Comparison of ENCODE assay signal across 8 cellular contexts in the genomic region with DNA sequence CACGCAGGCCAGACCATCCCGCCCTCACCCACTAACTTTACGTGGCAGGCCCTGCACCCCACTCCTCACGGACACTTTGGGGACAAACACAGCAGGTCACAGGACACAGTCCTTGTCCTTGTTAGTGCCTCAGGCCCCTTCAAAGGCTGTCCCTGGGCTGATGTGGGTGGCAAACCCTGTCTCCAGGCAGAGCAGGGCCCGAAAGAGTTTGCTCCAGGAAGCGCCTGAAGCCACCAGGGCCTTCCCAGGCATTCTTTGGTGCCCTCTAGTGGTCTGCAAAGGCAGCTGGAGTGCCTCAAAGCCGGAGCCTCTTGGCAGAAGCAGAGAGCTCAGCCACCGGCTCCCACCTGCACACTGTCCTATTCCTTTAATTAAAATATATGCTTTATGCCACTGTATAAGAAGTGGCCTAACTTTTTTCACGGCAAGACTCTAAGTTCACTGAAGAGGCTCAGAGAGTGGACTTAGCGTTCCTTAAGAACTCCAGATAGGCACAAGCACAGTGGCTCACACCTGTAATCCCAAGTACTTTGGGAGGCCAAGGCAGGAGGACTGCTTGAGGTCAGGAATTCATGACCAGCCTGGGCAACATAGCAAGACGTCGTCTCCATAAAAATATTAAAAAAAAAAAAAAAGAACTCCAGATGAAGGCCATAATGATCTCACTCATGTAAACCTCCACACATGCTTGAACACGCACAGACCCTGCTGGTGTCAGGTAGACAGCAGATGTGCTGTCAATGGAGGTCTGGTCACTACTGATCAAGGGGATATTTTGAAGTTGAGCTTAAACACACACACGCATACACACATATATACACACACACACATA. TPM values are rescaled to one million over a fixed set of nuclear protein-coding genes. Genes with fewer than 3 reads are reported as not detected.
DNase-seq lines count a peak whose midpoint lies in the region; ATAC-seq and TF ChIP-seq lines count a peak whose summit lies in the region.

No MANE protein-coding gene starts in this region.

- H3K36me3 ChIP-seq in BE2C = peaks cover 36% of the 10 kb centered on the region
- H3K36me3 ChIP-seq in mesendoderm (ENCODE audit: control insufficient read depth, insufficient read depth, low read length) = no peaks in the 10 kb centered on the region

- H3K56ac ChIP-seq in mesendoderm (ENCODE audit: low read length) = peak overlapping the region; percentile 89

- H3K4me1 Mint-ChIP-seq in effector memory CD8-positive, alpha-beta T cell (ENCODE audit: low read depth in 2 of 2) = peaks cover 11 to 19% of the 10 kb centered on the region in 2 donors

- no peak overlapping the region for H2BK120ac ChIP-seq in mesendoderm (ENCODE audit: low read depth, low read length)

- WGBS in mesendoderm (ENCODE audit: extremely low coverage, insufficient coverage, low lambda C conversion rate) = no CpG with 5 or more reads among the region's 14 CpGs

- DNase-seq in BE2C (peak; percentile 83), HCEC 1CT (peak; percentile 86), NCI-H82 treated with DMSO at 0.1 percent for 48 hours (lab: John Stamatoyannopoulos, UW; ENCODE audit: unreplicated experiment) (peak; percentile 8), mesendoderm (peak; percentile 91)
- DNase-seq in activated CD8-positive, alpha-beta memory T cell treated with anti-CD3 and anti-CD28 coated beads for 24 hours = peak; percentile 88
- peak; percentile 80 to 82 (median 82) for DNase-seq in effector memory CD8-positive, alpha-beta T cell
- DNase-seq in stimulated activated CD8-positive, alpha-beta memory T cell treated with anti-CD3 and anti-CD28 coated beads, Interleukin-12 subunit alpha, Interleukin-12 subunit beta, amount 100 ng/mL, for 24 hours (ENCODE audit: extremely low read depth) = peak; percentile 45

- H3K36me3 Mint-ChIP-seq in effector memory CD8-positive, alpha-beta T cell (ENCODE audit: insufficient read depth) = peaks cover 27% of the 10 kb centered on the region

- TF ChIP-seq CTCF in BE2C (IDR thresholded peaks at IDR 0.05; ENCODE audit: low read depth, low read length) = peak; percentile 98

- no peak overlapping the region for H4K8ac ChIP-seq in mesendoderm (ENCODE audit: low read depth, low read length)

- H2BK5ac ChIP-seq in mesendoderm (ENCODE audit: low read length) = no peak overlapping the region

- no peak overlapping the region for H3K4me2 ChIP-seq in mesendoderm (ENCODE audit: low read length)

- no peaks in the 10 kb centered on the region for H3K27me3 ChIP-seq in BE2C
- H3K27me3 ChIP-seq in mesendoderm (ENCODE audit: insufficient read depth, low read length, poor library complexity) = no peaks in the 10 kb centered on the region

- no peak overlapping the region for H2BK15ac ChIP-seq in mesendoderm (replicated peaks; ENCODE audit: low read depth)

- H3K9ac ChIP-seq in mesendoderm (ENCODE audit: low read length) = peak overlapping the region; percentile 57

- H3K4me3 ChIP-seq in BE2C (ENCODE audit: low read depth, low read length) (no peak overlapping the region), mesendoderm (ENCODE audit: low read length) (no peak overlapping the region)

- no peak overlapping the region for H3K18ac ChIP-seq in mesendoderm (ENCODE audit: low read length)

- H2AK5ac ChIP-seq in mesendoderm (ENCODE audit: low read length) = peak overlapping the region; percentile 86

- H3K79me1 ChIP-seq in mesendoderm (ENCODE audit: low read length) = no peaks in the 10 kb centered on the region

- H3K4me3 Mint-ChIP-seq in effector memory CD8-positive, alpha-beta T cell = no peak overlapping the region

- H3K27ac Mint-ChIP-seq in effector memory CD8-positive, alpha-beta T cell = peak overlapping the region in 1 of 2 donors; percentile 79

- no peaks in the 10 kb centered on the region for H3K79me2 ChIP-seq in mesendoderm (ENCODE audit: control insufficient read depth, insufficient read depth, low read length)

- no peaks in the 10 kb centered on the region for H3K9me3 ChIP-seq in BE2C

- no peaks in the 10 kb centered on the region for H3K9me3 Mint-ChIP-seq in effector memory CD8-positive, alpha-beta T cell

- no peak overlapping the region for H4K5ac ChIP-seq in mesendoderm (ENCODE audit: low read length)

- H3K27ac ChIP-seq in mesendoderm (ENCODE audit: low read depth, low read length) = no peak overlapping the region

- no peaks in the 10 kb centered on the region for H3K27me3 Mint-ChIP-seq in effector memory CD8-positive, alpha-beta T cell

- peak; percentile 98 for ATAC-seq in effector memory CD8-positive, alpha-beta T cell (replicated peaks)
- ATAC-seq in GM21619 (IDR thresholded peaks at IDR 0.05; ENCODE audit: unreplicated experiment) = no peak

- H3K23ac ChIP-seq in mesendoderm (ENCODE audit: low read length) = no peak overlapping the region

- peaks cover 9% of the 10 kb centered on the region for H3K4me1 ChIP-seq in BE2C
- no peaks in the 10 kb centered on the region for H3K4me1 ChIP-seq in mesendoderm (ENCODE audit: control insufficient read depth, low read depth, low read length)

- H3K4ac ChIP-seq in mesendoderm (ENCODE audit: low read depth, low read length) = no peak overlapping the region

RNA-seq across cellular contexts. Expression of gene TXN2, which starts 11.1 kb away (rescaled TPM):
- polyA plus RNA-seq in BE2C (2012; ENCODE audit: insufficient read depth, insufficient read length, low read depth) = 356 TPM
- polyA plus RNA-seq in mesendoderm (2013, experiment 1 of 2) = 46.4 TPM
- polyA plus RNA-seq in mesendoderm (2013, experiment 2 of 2) = 47.9 TPM

RNA-seq across cellular contexts. Expression of gene FOXRED2, which starts 36.5 kb away (rescaled TPM):
- polyA plus RNA-seq in BE2C (2012; ENCODE audit: insufficient read depth, insufficient read length, low read depth) = 19.5 TPM
- 11.4 TPM for polyA plus RNA-seq in mesendoderm (2013, experiment 1 of 2)
- polyA plus RNA-seq in mesendoderm (2013, experiment 2 of 2) = 11.7 TPM

RNA-seq across cellular contexts. Expression of gene EIF3D, which starts 58.6 kb away (rescaled TPM):
- polyA plus RNA-seq in BE2C (2012; ENCODE audit: insufficient read depth, insufficient read length, low read depth) = 612 TPM
- polyA plus RNA-seq in mesendoderm (2013, experiment 1 of 2) = 169 TPM
- 164 TPM for polyA plus RNA-seq in mesendoderm (2013, experiment 2 of 2)

Comparison
In these comparisons a context has a peak if more than half of its experiments do, and no peak if none do; other contexts are left out.
1. DNase-seq: peak in every context shown above with its lines; median percentile 91 in mesendoderm; 88 in activated CD8-positive, alpha-beta memory T cell treated with anti-CD3 and anti-CD28 coated beads for 24 hours; 86 in HCEC 1CT; 83 in BE2C; 82 in effector memory CD8-positive, alpha-beta T cell; 45 in stimulated activated CD8-positive, alpha-beta memory T cell treated with anti-CD3 and anti-CD28 coated beads, Interleukin-12 subunit alpha, Interleukin-12 subunit beta, amount 100 ng/mL, for 24 hours; 8 in NCI-H82 treated with DMSO at 0.1 percent for 48 hours.